In genomic region chr11:61056981-61057380, GRCh38 we compare ENCODE assay signal across 16 cellular contexts. TPM values are rescaled to one million over a fixed set of nuclear protein-coding genes. Genes with fewer than 3 reads are reported as not detected.
DNase-seq lines count a peak whose midpoint lies in the region; ATAC-seq lines count a peak whose summit lies in the region.
"Had no signal": no experiment of that assay in that cellular context is flagged by ENCODE, and none has a peak within 500 bp of the region (broad histone marks: within the 10 kb centered on the region; RNA-seq: fewer than 3 reads in every experiment).

No MANE protein-coding gene starts in this region.

- CTCF ChIA-PET in activated CD4-positive, alpha-beta memory T cell treated with anti-CD3 and anti-CD28 coated beads for 36 hours (lab: Charles Lee), result no interaction called here

- POLR2A ChIA-PET in activated CD4-positive, alpha-beta memory T cell treated with anti-CD3 and anti-CD28 coated beads for 36 hours (lab: Charles Lee), result interaction anchor here (0.6 to 5.2 kb wide), 12 partner anchors 8 to 142 kb away, joined by 3 to 85 read pairs (median 4); no protein-coding TSS in a partner anchor

- intact Hi-C loops in activated CD4-positive, alpha-beta T cell treated with anti-CD3 and anti-CD28 coated beads, Interleukin-2, amount 10 ng/mL, durations not matched to agents 24 days and 14 days (cut with micrococcal nuclease), result no loop called here
- intact Hi-C loops in activated CD4-positive, alpha-beta memory T cell treated with anti-CD3 and anti-CD28 coated beads for 36 hours (cut with micrococcal nuclease), result no loop called here

- H3K9me3 ChIP-seq in CD4-positive, CD25-positive, alpha-beta regulatory T cell (ENCODE audit: control insufficient read depth in 2 of 2, low read length in 2 of 2), result no peaks in the 10 kb centered on the region
- H3K9me3 ChIP-seq: A549 had no signal

- no peaks in the 10 kb centered on the region for H3K27me3 ChIP-seq in CD4-positive, CD25-positive, alpha-beta regulatory T cell (ENCODE audit: control insufficient read depth, insufficient read depth, low read length)

- H3K4me1 Mint-ChIP-seq in activated CD4-positive, alpha-beta T cell treated with anti-CD3 and anti-CD28 coated beads, Interleukin-2, amount 10 ng/mL, durations not matched to agents 24 days and 14 days, result peaks cover 70% of the 10 kb centered on the region
- H3K4me1 Mint-ChIP-seq in CD4-positive, CD25-positive, alpha-beta regulatory T cell, result peaks cover 21 to 80% (median 48%) of the 10 kb centered on the region in 4 donors
- H3K4me1 Mint-ChIP-seq in activated CD4-positive, alpha-beta memory T cell treated with anti-CD3 and anti-CD28 coated beads for 36 hours (ENCODE audit: low read depth), result peaks cover 91% of the 10 kb centered on the region

- H3K27ac Mint-ChIP-seq in activated CD4-positive, alpha-beta T cell treated with anti-CD3 and anti-CD28 coated beads, Interleukin-2, amount 10 ng/mL, durations not matched to agents 24 days and 14 days, result peak overlapping the region; percentile 76
- peak overlapping the region in 1 of 3 donors; percentile 43 for H3K27ac Mint-ChIP-seq in CD4-positive, CD25-positive, alpha-beta regulatory T cell
- H3K27ac Mint-ChIP-seq in activated CD4-positive, alpha-beta memory T cell treated with anti-CD3 and anti-CD28 coated beads for 36 hours, result peak overlapping the region; percentile 95
- H3K27ac Mint-ChIP-seq: HFFc6 had no signal

- no peaks in the 10 kb centered on the region for H3K9me3 Mint-ChIP-seq in activated CD4-positive, alpha-beta T cell treated with anti-CD3 and anti-CD28 coated beads, Interleukin-2, amount 10 ng/mL, durations not matched to agents 24 days and 14 days
- no peaks in the 10 kb centered on the region for H3K9me3 Mint-ChIP-seq in CD4-positive, CD25-positive, alpha-beta regulatory T cell
- H3K9me3 Mint-ChIP-seq in activated CD4-positive, alpha-beta memory T cell treated with anti-CD3 and anti-CD28 coated beads for 36 hours, result no peaks in the 10 kb centered on the region
- H3K9me3 Mint-ChIP-seq: HFFc6 had no signal

- no peak for ATAC-seq in CD4-positive, CD25-positive, alpha-beta regulatory T cell (ENCODE audit: low read depth in 2 of 2)
- no peak for ATAC-seq in GM18511 (IDR thresholded peaks at IDR 0.05; ENCODE audit: unreplicated experiment)
- ATAC-seq: A549 had no signal

- H3K36me3 Mint-ChIP-seq in activated CD4-positive, alpha-beta T cell treated with anti-CD3 and anti-CD28 coated beads, Interleukin-2, amount 10 ng/mL, durations not matched to agents 24 days and 14 days (ENCODE audit: low read depth), result peaks cover 69% of the 10 kb centered on the region
- H3K36me3 Mint-ChIP-seq in CD4-positive, CD25-positive, alpha-beta regulatory T cell, result peaks cover 4% of the 10 kb centered on the region
- peaks cover 76% of the 10 kb centered on the region for H3K36me3 Mint-ChIP-seq in activated CD4-positive, alpha-beta memory T cell treated with anti-CD3 and anti-CD28 coated beads for 36 hours

- no peak overlapping the region for H3K27ac ChIP-seq in CD4-positive, CD25-positive, alpha-beta regulatory T cell (ENCODE audit: insufficient read depth, low read length, poor library complexity, severe bottlenecking)
- H3K27ac ChIP-seq: A549, HL-60, PC-9 had no signal

- DNase-seq in activated CD4-positive, alpha-beta T cell treated with anti-CD3 and anti-CD28 coated beads, Interleukin-2, amount 10 ng/mL, durations not matched to agents 24 days and 14 days, result no peak
- no peak for DNase-seq in activated CD4-positive, alpha-beta T cell treated with anti-CD3 and anti-CD28 coated beads, Interleukin-2, amount 50 U/mL, for 4 hours
- DNase-seq in CD4-positive, CD25-positive, alpha-beta regulatory T cell, result no peak
- DNase-seq in activated CD4-positive, alpha-beta memory T cell treated with anti-CD3 and anti-CD28 coated beads for 36 hours, result no peak
- DNase-seq in mesenteric fat pad (ENCODE audit: low spot score) (peak; percentile 55), NCI-H2196 treated with DMSO at 0.1 percent for 48 hours (lab: John Stamatoyannopoulos, UW; ENCODE audit: unreplicated experiment) (no peak)
- DNase-seq: DMS53, HFFc6, NCI-H1436 treated with DMSO at 0.1 percent for 48 hours, NCI-H446 had no signal

- H3K36me3 ChIP-seq in CD4-positive, CD25-positive, alpha-beta regulatory T cell (ENCODE audit: control insufficient read depth, insufficient read depth, low read length), result no peaks in the 10 kb centered on the region

- H3K4me1 ChIP-seq in CD4-positive, CD25-positive, alpha-beta regulatory T cell (ENCODE audit: control insufficient read depth, insufficient read depth, low read length, poor library complexity, severe bottlenecking), result peaks cover 60% of the 10 kb centered on the region

- no peak overlapping the region for H3K4me3 Mint-ChIP-seq in activated CD4-positive, alpha-beta T cell treated with anti-CD3 and anti-CD28 coated beads, Interleukin-2, amount 10 ng/mL, durations not matched to agents 24 days and 14 days
- H3K4me3 Mint-ChIP-seq in CD4-positive, CD25-positive, alpha-beta regulatory T cell, result peak overlapping the region in 3 of 4 donors; percentile 16 to 55 (median 46)
- H3K4me3 Mint-ChIP-seq in activated CD4-positive, alpha-beta memory T cell treated with anti-CD3 and anti-CD28 coated beads for 36 hours, result peak overlapping the region; percentile 45
- H3K4me3 Mint-ChIP-seq: CD14-positive monocyte, HFFc6 had no signal

- H3K27me3 Mint-ChIP-seq in activated CD4-positive, alpha-beta T cell treated with anti-CD3 and anti-CD28 coated beads, Interleukin-2, amount 10 ng/mL, durations not matched to agents 24 days and 14 days, result peaks cover 3% of the 10 kb centered on the region
- H3K27me3 Mint-ChIP-seq in CD4-positive, CD25-positive, alpha-beta regulatory T cell, result no peaks in the 10 kb centered on the region
- H3K27me3 Mint-ChIP-seq in activated CD4-positive, alpha-beta memory T cell treated with anti-CD3 and anti-CD28 coated beads for 36 hours, result no peaks in the 10 kb centered on the region

- no peak overlapping the region for H3K4me3 ChIP-seq in CD4-positive, CD25-positive, alpha-beta regulatory T cell (ENCODE audit: low read depth, low read length)
- H3K4me3 ChIP-seq: A549, PC-9 had no signal

RNA-seq across cellular contexts. Expression of gene CD5, which starts 45.3 kb away (rescaled TPM):
- 368 and 385 TPM in 2 replicates for total RNA-seq in activated CD4-positive, alpha-beta T cell treated with anti-CD3 and anti-CD28 coated beads, Interleukin-2, amount 10 ng/mL, durations not matched to agents 24 days and 14 days
- 390 TPM for total RNA-seq in CD4-positive, CD25-positive, alpha-beta regulatory T cell
- polyA plus RNA-seq in CD4-positive, CD25-positive, alpha-beta regulatory T cell, result 100 to 1,000 TPM; 150 to 253 (median 213) TPM
- 100 to 1,000 TPM; 302 to 306 TPM for total RNA-seq in activated CD4-positive, alpha-beta memory T cell treated with anti-CD3 and anti-CD28 coated beads for 36 hours
- 0.26 TPM for total RNA-seq in mesenteric fat pad
- total RNA-seq: H4, HFFc6, PC-9 had no signal
- polyA plus RNA-seq: A549 had no signal

Comparison
In these comparisons a context has a peak if more than half of its experiments do, and no peak if none do; other contexts are left out.
1. RNA of gene CD5, which starts 45.3 kb away (total RNA-seq): 390 TPM in CD4-positive, CD25-positive, alpha-beta regulatory T cell (single experiment), 368 to 385 TPM in activated CD4-positive, alpha-beta T cell treated with anti-CD3 and anti-CD28 coated beads, Interleukin-2, amount 10 ng/mL, durations not matched to agents 24 days and 14 days and 302 to 306 TPM in activated CD4-positive, alpha-beta memory T cell treated with anti-CD3 and anti-CD28 coated beads for 36 hours; 0.26 TPM in mesenteric fat pad (single experiment); every median in the first group is over 100 times any median in the second.